Comparison of ENCODE assay signal across 19 cellular contexts in the genomic region with DNA sequence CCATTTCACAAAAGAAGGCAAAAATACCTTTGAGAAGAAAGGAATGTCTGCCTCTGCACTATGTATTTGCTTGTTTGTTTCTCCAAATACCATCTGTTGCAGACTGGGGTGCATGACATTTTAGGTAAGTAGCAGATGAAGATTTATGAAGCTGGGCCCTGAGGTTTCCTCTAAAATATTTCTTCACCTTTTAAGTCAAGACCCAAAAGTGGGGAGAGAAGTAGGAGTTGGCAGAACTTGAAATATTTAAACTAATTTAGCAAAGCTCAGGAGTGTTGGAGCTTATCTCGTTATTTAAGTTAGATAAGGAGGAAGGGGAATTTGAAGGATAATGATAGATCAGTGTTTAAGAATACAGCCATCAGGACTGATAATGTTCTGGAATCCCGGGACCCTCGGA.
DNase-seq lines count a peak whose midpoint lies in the region; ATAC-seq and TF ChIP-seq lines count a peak whose summit lies in the region.
"Had no signal": no experiment of that assay in that cellular context is flagged by ENCODE, and none has a peak within 500 bp of the region (broad histone marks: within the 10 kb centered on the region; RNA-seq: fewer than 3 reads in every experiment).

No MANE protein-coding gene starts in this region.

- DNase-seq in Caco-2 = no peak
- DNase-seq in ascending aorta (ENCODE audit: low spot score in 2 of 2) = no peak
- DNase-seq in lower lobe of right lung = no peak
- DNase-seq in stomach = no peak
- no peak for DNase-seq in NCI-H82 (lab: John Stamatoyannopoulos, UW)
- DNase-seq in kidney glomerular epithelial cell (lab: John Stamatoyannopoulos, UW) = no peak
- no peak for DNase-seq in GM03348 (ENCODE audit: low spot score)
- DNase-seq: activated CD4-positive, alpha-beta memory T cell treated with anti-CD3 and anti-CD28 coated beads for 36 hours; activated T-cell treated with anti-CD3 and anti-CD28 coated beads, Interleukin-2, amount 50 U/mL, for 4 hours; caudate nucleus; CD4-positive, CD25-positive, alpha-beta regulatory T cell; DMS79 treated with DMSO at 0.1 percent for 48 hours; effector CD4-positive, alpha-beta T cell; NCI-H1417 treated with DMSO at 0.1 percent for 48 hours; NCI-H2171 had no signal

- peak overlapping the region; percentile 43 for H3K4me3 Mint-ChIP-seq in Caco-2 (ENCODE audit: unreplicated experiment)
- H3K4me3 Mint-ChIP-seq: activated CD4-positive, alpha-beta memory T cell treated with anti-CD3 and anti-CD28 coated beads for 36 hours; activated T-cell treated with anti-CD3 and anti-CD28 coated beads, Interleukin-2, amount 50 U/mL, for 4 hours had no signal

- H3K36me3 Mint-ChIP-seq in Caco-2 (ENCODE audit: insufficient read depth, unreplicated experiment) = peaks cover 38% of the 10 kb centered on the region

- H3K36me3 ChIP-seq in Caco-2 (ENCODE audit: control insufficient read depth, insufficient read depth, low read length) (no peaks in the 10 kb centered on the region; the same call in 1 of the 2 replicates), ascending aorta (peaks cover 0 to 2% of the 10 kb centered on the region in 2 donors), lower lobe of right lung (peaks cover 7% of the 10 kb centered on the region), stomach (peaks cover 0 to 4% (median 2%) of the 10 kb centered on the region in 4 donors)

- WGBS in stomach, 5 donors = 27 to 63% (median 51%) methylated on average over 3 of the region's 3 CpGs

- CTCF ChIA-PET in Caco-2 (lab: Charles Lee) = interaction anchor here (0.6 kb wide), 1 partner anchor 84 kb away, joined by 3 read pairs; no protein-coding TSS in a partner anchor

- POLR2A ChIA-PET in Caco-2 (lab: Charles Lee) = no interaction called here

- no peak for TF ChIP-seq POLR2A in stomach (IDR thresholded peaks at IDR 0.05)

- no TSS peak for BruUV-seq in Caco-2 (replicated peaks; lab: Mats Ljungman, UMichigan)

- TF ChIP-seq CTCF in Caco-2 (IDR thresholded peaks at IDR 0.05; ENCODE audit: insufficient read depth in 1 of 2, low read depth in 1 of 2, low read length in 1 of 2, severe bottlenecking in 1 of 2, unreplicated experiment in 1 of 2) = no peak
- TF ChIP-seq CTCF in ascending aorta (IDR thresholded peaks at IDR 0.05) = no peak
- TF ChIP-seq CTCF in lower lobe of right lung (IDR thresholded peaks at IDR 0.05) = no peak
- no peak for TF ChIP-seq CTCF in stomach (IDR thresholded peaks at IDR 0.05)

- no peaks in the 10 kb centered on the region for H3K27me3 ChIP-seq in Caco-2 (replicated peaks; ENCODE audit: control insufficient read depth, insufficient read depth, low read length)
- no peaks in the 10 kb centered on the region for H3K27me3 ChIP-seq in ascending aorta
- H3K27me3 ChIP-seq in lower lobe of right lung (ENCODE audit: low read depth) = no peaks in the 10 kb centered on the region
- H3K27me3 ChIP-seq in stomach = no peaks in the 10 kb centered on the region
- H3K27me3 ChIP-seq: tibial nerve had no signal

- H3K4me3 ChIP-seq in Caco-2 (ENCODE audit: low read depth, low read length) (no peak overlapping the region), ascending aorta (peak overlapping the region in 1 of 2 donors; percentile 23), lower lobe of right lung (no peak overlapping the region), stomach (no peak overlapping the region)

- H3K4me1 Mint-ChIP-seq in Caco-2 (ENCODE audit: low read depth, unreplicated experiment) = peaks cover 43% of the 10 kb centered on the region

- H3K9me3 Mint-ChIP-seq in Caco-2 (ENCODE audit: unreplicated experiment) = no peaks in the 10 kb centered on the region
- H3K9me3 Mint-ChIP-seq: activated CD4-positive, alpha-beta memory T cell treated with anti-CD3 and anti-CD28 coated beads for 36 hours; activated naive CD4-positive, alpha-beta T cell treated with anti-CD3 and anti-CD28 coated beads, Interleukin-2, amount 50 U/mL, for 72 hours; activated T-cell treated with anti-CD3 and anti-CD28 coated beads, Interleukin-2, amount 50 U/mL, for 4 hours; CD4-positive, CD25-positive, alpha-beta regulatory T cell had no signal

- H3K27ac Mint-ChIP-seq in Caco-2 (ENCODE audit: unreplicated experiment) = peak overlapping the region; percentile 75
- H3K27ac Mint-ChIP-seq: activated CD4-positive, alpha-beta memory T cell treated with anti-CD3 and anti-CD28 coated beads for 36 hours; CD4-positive, CD25-positive, alpha-beta regulatory T cell had no signal

- peaks cover 38% of the 10 kb centered on the region for H3K4me1 ChIP-seq in Caco-2
- H3K4me1 ChIP-seq in ascending aorta = peaks cover 35 to 45% of the 10 kb centered on the region in 2 donors
- H3K4me1 ChIP-seq in lower lobe of right lung = peaks cover 70% of the 10 kb centered on the region
- H3K4me1 ChIP-seq in stomach = peaks cover 43 to 77% (median 60%) of the 10 kb centered on the region in 4 donors

- H3K27ac ChIP-seq in ascending aorta = peak overlapping the region; percentile 72 to 86
- peak overlapping the region; percentile 25 for H3K27ac ChIP-seq in lower lobe of right lung
- H3K27ac ChIP-seq in stomach = peak overlapping the region in 4 of 5 donors; percentile 25 to 83 (median 80)
- H3K27ac ChIP-seq: RWPE1 had no signal

- H3K27me3 Mint-ChIP-seq in Caco-2 (ENCODE audit: insufficient read depth, unreplicated experiment) = no peaks in the 10 kb centered on the region
- H3K27me3 Mint-ChIP-seq: activated CD4-positive, alpha-beta memory T cell treated with anti-CD3 and anti-CD28 coated beads for 36 hours; CD4-positive, CD25-positive, alpha-beta regulatory T cell had no signal

- intact Hi-C loops in Caco-2 (cut with micrococcal nuclease; ENCODE audit: unreplicated experiment) (loop anchor here (2.0 kb wide), 1 partner anchor 20 kb away; no protein-coding TSS in a partner anchor), ascending aorta (cut with DNase I) (no loop called here), lower lobe of right lung (cut with DNase I) (no loop called here), stomach (cut with DNase I; ENCODE audit: low total_unique reads) (no loop called here)

- ATAC-seq in lower lobe of right lung (no peak), GM18868 (IDR thresholded peaks at IDR 0.05; ENCODE audit: unreplicated experiment) (no peak)
- ATAC-seq: activated naive CD4-positive, alpha-beta T cell treated with anti-CD3 and anti-CD28 coated beads, Interleukin-2, amount 50 U/mL, for 72 hours; activated T-cell treated with anti-CD3 and anti-CD28 coated beads, Interleukin-2, amount 50 U/mL, for 4 hours had no signal

- H3K9me3 ChIP-seq in Caco-2 (no peaks in the 10 kb centered on the region), ascending aorta (no peaks in the 10 kb centered on the region), lower lobe of right lung (no peaks in the 10 kb centered on the region), stomach (no peaks in the 10 kb centered on the region)
- H3K9me3 ChIP-seq: tibial nerve had no signal

- no peak for TF ChIP-seq EP300 in stomach (IDR thresholded peaks at IDR 0.05)

Comparison
In these comparisons a context has a peak if more than half of its experiments do, and no peak if none do; other contexts are left out.
1. H3K27ac ChIP-seq: peak in every context shown above with its lines; median percentile 80 in stomach; 79 in ascending aorta; 25 in lower lobe of right lung.